Comparison of ENCODE assay signal across 8 cellular contexts in the genomic region with DNA sequence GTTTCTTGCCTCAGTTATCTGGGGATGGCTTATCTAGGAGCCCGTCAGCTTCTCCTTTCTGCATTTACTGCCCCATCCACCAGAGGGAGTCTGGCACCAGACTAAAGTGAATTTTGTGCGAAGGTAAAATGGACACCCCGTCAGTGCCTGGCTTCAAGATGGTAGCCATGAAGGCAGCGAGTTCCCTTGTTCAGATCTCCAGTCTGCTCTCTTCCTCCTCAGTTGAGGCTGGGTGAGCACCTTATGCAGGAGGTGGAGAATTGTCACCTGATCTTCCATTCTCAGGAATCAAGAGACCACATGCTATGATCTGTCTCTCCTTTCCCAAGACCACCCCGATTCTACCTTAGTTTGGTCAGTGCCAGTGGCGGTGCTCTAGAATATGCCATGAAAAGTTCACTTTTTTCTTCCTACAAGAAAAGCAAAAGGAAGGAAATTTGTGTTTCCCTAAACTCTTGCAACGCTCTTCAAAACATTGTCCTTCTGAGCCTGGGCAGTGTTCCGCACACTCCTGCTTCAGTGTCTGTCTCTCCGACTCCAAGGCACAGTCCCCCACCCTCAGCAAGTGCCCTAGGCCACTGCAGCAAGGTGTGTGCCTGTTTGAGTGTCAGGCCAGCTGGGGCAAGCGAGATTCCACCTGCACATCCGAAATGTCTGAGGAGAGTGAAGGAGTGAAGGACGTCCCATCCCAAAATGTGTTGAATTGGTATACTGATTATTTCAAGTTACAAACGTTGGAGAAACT.
DNase-seq lines count a peak whose midpoint lies in the region; ATAC-seq, FAIRE-seq and TF ChIP-seq lines count a peak whose summit lies in the region.

No MANE protein-coding gene starts in this region.

- H3K9me3 ChIP-seq in OCI-LY3 (ENCODE audit: insufficient read depth, low read length) (no peaks in the 10 kb centered on the region), keratinocyte (ENCODE audit: control insufficient read depth, low read depth, low read length) (no peaks in the 10 kb centered on the region), upper lobe of right lung (no peaks in the 10 kb centered on the region)

- TF ChIP-seq CTCF in BJ (IDR thresholded peaks at IDR 0.05; ENCODE audit: insufficient read depth, low read depth, low read length) = peak; percentile 60
- peak; percentile 76 for TF ChIP-seq CTCF in OCI-LY3 (IDR thresholded peaks at IDR 0.05; ENCODE audit: low read depth, low read length)
- TF ChIP-seq CTCF in keratinocyte (optimal IDR thresholded peaks at IDR 0.05 in 1 of 3, IDR thresholded peaks at IDR 0.05 in 1 of 3, conservative IDR thresholded peaks at IDR 0.05 in 1 of 3; ENCODE audit: extremely low read depth in 1 of 3, insufficient read depth in 2 of 3, low read length in 3 of 3) = peak; percentile 62 to 74 (median 67)
- peak; percentile 48 for TF ChIP-seq CTCF in upper lobe of right lung (IDR thresholded peaks at IDR 0.05)

- peaks cover 7% of the 10 kb centered on the region; the same call in 1 of the 2 replicates for H3K4me1 ChIP-seq in OCI-LY3 (ENCODE audit: low read length)
- H3K4me1 ChIP-seq in keratinocyte (ENCODE audit: control insufficient read depth, extremely low read depth, insufficient read depth, low read length) = no peaks in the 10 kb centered on the region
- no peaks in the 10 kb centered on the region for H3K4me1 ChIP-seq in upper lobe of right lung

- no peak for DNase-seq in BJ (ENCODE audit: low read depth)
- DNase-seq in activated naive CD4-positive, alpha-beta T cell treated with anti-CD3 and anti-CD28 coated beads for 36 hours = peak; percentile 65
- DNase-seq in keratinocyte (ENCODE audit: low read depth, low spot score) = no peak
- DNase-seq in upper lobe of right lung = no peak

- no peak overlapping the region for H3K27ac ChIP-seq in OCI-LY3 (ENCODE audit: low read length)
- no peak overlapping the region for H3K27ac ChIP-seq in keratinocyte (ENCODE audit: control insufficient read depth, insufficient read depth, low read length)
- H3K27ac ChIP-seq in upper lobe of right lung = no peak overlapping the region

- H3K9me1 ChIP-seq in keratinocyte (ENCODE audit: control insufficient read depth, extremely low read depth, insufficient read depth, low read length) = no peaks in the 10 kb centered on the region

- H3K27me3 ChIP-seq in BJ (ENCODE audit: control insufficient read depth, insufficient read depth, low read length) (0 out of 2 replicates have a peak, but pooled peaks cover 2% of the 10 kb centered on the region), OCI-LY3 (ENCODE audit: low read depth, low read length) (0 out of 2 replicates have a peak, but pooled peaks cover under 1% of the 10 kb centered on the region), keratinocyte (ENCODE audit: control insufficient read depth, extremely low read depth, insufficient read depth, low read length) (no peaks in the 10 kb centered on the region), upper lobe of right lung (no peaks in the 10 kb centered on the region)

- no peak overlapping the region for H3K27ac Mint-ChIP-seq in activated naive CD4-positive, alpha-beta T cell treated with anti-CD3 and anti-CD28 coated beads for 36 hours

- POLR2A ChIA-PET in BJ (lab: Charles Lee) = no interaction called here

- H4K20me1 ChIP-seq in OCI-LY3 (ENCODE audit: insufficient read depth, low read length) (no peaks in the 10 kb centered on the region), keratinocyte (ENCODE audit: control insufficient read depth, extremely low read depth, insufficient read depth, low read length) (no peaks in the 10 kb centered on the region)

- dilution Hi-C loops in keratinocyte (cut with MboI; ENCODE audit: extremely low pct_ligation_motif_present, low sequenced_read_pairs) = no loop called here

- H3K36me3 ChIP-seq in BJ (ENCODE audit: control insufficient read depth, insufficient read depth, low read length) = no peaks in the 10 kb centered on the region
- no peaks in the 10 kb centered on the region for H3K36me3 ChIP-seq in OCI-LY3 (replicated peaks; ENCODE audit: low read depth, low read length)
- no peaks in the 10 kb centered on the region for H3K36me3 ChIP-seq in keratinocyte (ENCODE audit: control insufficient read depth in 2 of 2, extremely low read depth in 1 of 2, insufficient read depth in 2 of 2, low read length in 2 of 2)
- H3K36me3 ChIP-seq in upper lobe of right lung = no peaks in the 10 kb centered on the region

- H3K79me2 ChIP-seq in OCI-LY3 (ENCODE audit: low read length) (no peaks in the 10 kb centered on the region), keratinocyte (ENCODE audit: control insufficient read depth, insufficient read depth, low read length) (no peaks in the 10 kb centered on the region)

- intact Hi-C loops in activated naive CD4-positive, alpha-beta T cell treated with anti-CD3 and anti-CD28 coated beads for 36 hours (cut with micrococcal nuclease) = loop anchor here (1.0 to 10.0 kb wide), 4 partner anchors 167 to 727 kb away; no protein-coding TSS in a partner anchor
- intact Hi-C loops in upper lobe of right lung (cut with DNase I) = no loop called here

- H3K4me3 ChIP-seq in BJ (ENCODE audit: low read depth, low read length) = no peak overlapping the region
- peak overlapping the region; percentile 62 for H3K4me3 ChIP-seq in OCI-LY3 (ENCODE audit: low read length)
- no peak overlapping the region for H3K4me3 ChIP-seq in keratinocyte (ENCODE audit: control insufficient read depth in 2 of 3, extremely low read depth in 1 of 3, insufficient read depth in 2 of 3, low read depth in 1 of 3, low read length in 3 of 3)
- H3K4me3 ChIP-seq in upper lobe of right lung = no peak overlapping the region

- H3K4me2 ChIP-seq in OCI-LY3 (ENCODE audit: low read length) (peak overlapping the region; percentile 68), keratinocyte (ENCODE audit: control insufficient read depth, extremely low read depth, insufficient read depth, low read depth, low read length) (no peak overlapping the region)

- CTCF ChIA-PET in BJ (lab: Yijun Ruan, JAX) = interaction anchor here (0.7 to 1.0 kb wide), 2 partner anchors 228 to 236 kb away, joined by 3 to 4 read pairs; no protein-coding TSS in a partner anchor
- CTCF ChIA-PET in activated naive CD4-positive, alpha-beta T cell treated with anti-CD3 and anti-CD28 coated beads for 36 hours (lab: Charles Lee) = interaction anchor here (0.6 to 1.7 kb wide), 6 partner anchors 10 to 724 kb away, joined by 3 to 4 read pairs (median 3); no protein-coding TSS in a partner anchor

- no peak overlapping the region for H3K9ac ChIP-seq in OCI-LY3 (ENCODE audit: low read length)
- H3K9ac ChIP-seq in keratinocyte (ENCODE audit: control insufficient read depth, extremely low read depth, insufficient read depth, low read length) = no peak overlapping the region

- no peak overlapping the region for H3K4me3 Mint-ChIP-seq in activated naive CD4-positive, alpha-beta T cell treated with anti-CD3 and anti-CD28 coated beads for 36 hours

- peaks cover 3% of the 10 kb centered on the region for H3K27me3 Mint-ChIP-seq in activated naive CD4-positive, alpha-beta T cell treated with anti-CD3 and anti-CD28 coated beads for 36 hours (ENCODE audit: low read depth)

- no peaks in the 10 kb centered on the region for H3K4me1 Mint-ChIP-seq in activated naive CD4-positive, alpha-beta T cell treated with anti-CD3 and anti-CD28 coated beads for 36 hours (ENCODE audit: low read depth)

- H3K9me3 Mint-ChIP-seq in activated naive CD4-positive, alpha-beta T cell treated with anti-CD3 and anti-CD28 coated beads for 36 hours = no peaks in the 10 kb centered on the region

- ATAC-seq in GM18867 (IDR thresholded peaks at IDR 0.05; ENCODE audit: unreplicated experiment) = peak; percentile 81
- peak; percentile 71 for ATAC-seq in HG03442 (IDR thresholded peaks at IDR 0.05; ENCODE audit: unreplicated experiment)
- peak; percentile 63 for ATAC-seq in upper lobe of right lung
- no peak for ATAC-seq in HG03139 (IDR thresholded peaks at IDR 0.05; ENCODE audit: unreplicated experiment)

- no peak for FAIRE-seq in keratinocyte (lab: Jason Lieb, UNC)

- H3K36me3 Mint-ChIP-seq in activated naive CD4-positive, alpha-beta T cell treated with anti-CD3 and anti-CD28 coated beads for 36 hours (ENCODE audit: low read depth) = no peaks in the 10 kb centered on the region

- H2AFZ ChIP-seq in OCI-LY3 (ENCODE audit: low read depth, low read length) (peak overlapping the region; percentile 98), keratinocyte (ENCODE audit: control insufficient read depth, low read length) (peak overlapping the region; percentile 47)
